In genomic region chr18:813405-814071, GRCh38 we compare ENCODE assay signal across 1 cellular context.
TF ChIP-seq lines count a peak whose summit lies in the region.

No MANE protein-coding gene starts in this region.

TF ChIP-seq in HCT116, 20 proteins besides CTCF, POLR2A, EP300 and RAD21 (continued from another document):
- TF ChIP-seq, protein P1, sequence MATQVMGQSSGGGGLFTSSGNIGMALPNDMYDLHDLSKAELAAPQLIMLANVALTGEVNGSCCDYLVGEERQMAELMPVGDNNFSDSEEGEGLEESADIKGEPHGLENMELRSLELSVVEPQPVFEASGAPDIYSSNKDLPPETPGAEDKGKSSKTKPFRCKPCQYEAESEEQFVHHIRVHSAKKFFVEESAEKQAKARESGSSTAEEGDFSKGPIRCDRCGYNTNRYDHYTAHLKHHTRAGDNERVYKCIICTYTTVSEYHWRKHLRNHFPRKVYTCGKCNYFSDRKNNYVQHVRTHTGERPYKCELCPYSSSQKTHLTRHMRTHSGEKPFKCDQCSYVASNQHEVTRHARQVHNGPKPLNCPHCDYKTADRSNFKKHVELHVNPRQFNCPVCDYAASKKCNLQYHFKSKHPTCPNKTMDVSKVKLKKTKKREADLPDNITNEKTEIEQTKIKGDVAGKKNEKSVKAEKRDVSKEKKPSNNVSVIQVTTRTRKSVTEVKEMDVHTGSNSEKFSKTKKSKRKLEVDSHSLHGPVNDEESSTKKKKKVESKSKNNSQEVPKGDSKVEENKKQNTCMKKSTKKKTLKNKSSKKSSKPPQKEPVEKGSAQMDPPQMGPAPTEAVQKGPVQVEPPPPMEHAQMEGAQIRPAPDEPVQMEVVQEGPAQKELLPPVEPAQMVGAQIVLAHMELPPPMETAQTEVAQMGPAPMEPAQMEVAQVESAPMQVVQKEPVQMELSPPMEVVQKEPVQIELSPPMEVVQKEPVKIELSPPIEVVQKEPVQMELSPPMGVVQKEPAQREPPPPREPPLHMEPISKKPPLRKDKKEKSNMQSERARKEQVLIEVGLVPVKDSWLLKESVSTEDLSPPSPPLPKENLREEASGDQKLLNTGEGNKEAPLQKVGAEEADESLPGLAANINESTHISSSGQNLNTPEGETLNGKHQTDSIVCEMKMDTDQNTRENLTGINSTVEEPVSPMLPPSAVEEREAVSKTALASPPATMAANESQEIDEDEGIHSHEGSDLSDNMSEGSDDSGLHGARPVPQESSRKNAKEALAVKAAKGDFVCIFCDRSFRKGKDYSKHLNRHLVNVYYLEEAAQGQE (IDR thresholded peaks at IDR 0.05; ENCODE audit: low read depth) = no peak
- TF ChIP-seq EGR1 (IDR thresholded peaks at IDR 0.05; ENCODE audit: low read depth) = no peak
- TF ChIP-seq YY1 (IDR thresholded peaks at IDR 0.05; ENCODE audit: extremely low read depth, insufficient replicate concordance, low read depth, low read length) = no peak
- TF ChIP-seq CEBPB (IDR thresholded peaks at IDR 0.05; ENCODE audit: low read depth) = no peak
- TF ChIP-seq POLR2AphosphoS5 (IDR thresholded peaks at IDR 0.05; ENCODE audit: low read depth, low read length) = no peak
- no peak for TF ChIP-seq SRF (IDR thresholded peaks at IDR 0.05; ENCODE audit: low read depth)
- TF ChIP-seq ELF1 (IDR thresholded peaks at IDR 0.05; ENCODE audit: borderline replicate concordance, low read depth) = no peak
- no peak for TF ChIP-seq ATF3 (IDR thresholded peaks at IDR 0.05)
- TF ChIP-seq SIN3A (IDR thresholded peaks at IDR 0.05; ENCODE audit: low read depth) = no peak
